Comparison of ENCODE assay signal across 8 cellular contexts in the genomic region with DNA sequence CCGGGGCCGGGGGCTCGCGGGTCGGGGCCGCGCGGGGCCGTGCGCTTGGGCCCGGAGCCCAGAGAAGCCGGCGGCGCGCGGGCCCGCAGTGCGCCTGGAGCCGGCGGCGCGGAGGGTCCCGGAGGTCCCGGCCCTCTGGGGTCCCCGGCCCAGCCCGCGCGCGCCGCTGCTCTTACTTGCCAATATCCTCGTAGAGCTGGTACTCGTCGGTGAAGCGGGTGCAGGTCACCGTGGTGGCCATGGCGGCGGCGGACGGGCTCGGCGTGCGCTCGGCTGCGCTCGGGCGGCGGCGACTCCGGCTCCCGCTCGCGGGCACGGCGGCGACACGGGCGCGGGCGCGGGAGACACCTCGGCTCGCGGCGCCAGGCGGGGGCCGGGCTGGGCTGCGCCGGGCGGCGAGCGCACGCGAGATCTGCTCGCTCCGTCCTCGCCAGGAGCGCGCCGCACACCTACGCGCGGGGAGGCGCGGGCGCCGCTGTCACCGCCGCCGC. TPM values are rescaled to one million over a fixed set of nuclear protein-coding genes. Genes with fewer than 3 reads are reported as not detected.
DNase-seq lines count a peak whose midpoint lies in the region; ATAC-seq and TF ChIP-seq lines count a peak whose summit lies in the region.

A gene (minus strand): TSS at position 414 of the 491 bp plus-strand sequence. CDS start 173 bp downstream, at position 241.

- H4K20me1 ChIP-seq in BLaER1 treated with 17β-estradiol and CSF1 and Interleukin-3, amounts not matched to agents 10 nM and 100 nM: peaks cover 0 to 27% (median 0%) of the 10 kb centered on the region in 11 experiments; a peak in 7 of 22 replicates

- ATAC-seq in naive thymus-derived CD4-positive, alpha-beta T cell: no peak

- peaks cover 20 to 44% (median 35%) of the 10 kb centered on the region in 5 donors for H3K27me3 Mint-ChIP-seq in naive thymus-derived CD4-positive, alpha-beta T cell

- H3K4me1 Mint-ChIP-seq in naive thymus-derived CD4-positive, alpha-beta T cell: peaks cover 4 to 10% (median 6%) of the 10 kb centered on the region in 7 donors

- POLR2A ChIA-PET in naive thymus-derived CD4-positive, alpha-beta T cell (lab: Charles Lee): no interaction called here

- H3K9ac ChIP-seq in BLaER1 treated with 17β-estradiol and CSF1 and Interleukin-3, amounts not matched to agents 10 nM and 100 nM: no peak within 1 kb of the TSS

- peaks cover 0 to 4% (median 0%) of the 10 kb centered on the region in 11 donors for H3K9me3 Mint-ChIP-seq in naive thymus-derived CD4-positive, alpha-beta T cell

- H3K36me3 Mint-ChIP-seq in naive thymus-derived CD4-positive, alpha-beta T cell: peaks cover 0 to 4% (median 0%) of the 10 kb centered on the region in 5 donors

- H3K4me3 ChIP-seq in BLaER1 treated with 17β-estradiol and CSF1 and Interleukin-3, amounts not matched to agents 10 nM and 100 nM: peak within 1 kb of the TSS in 4 of 10 experiments; percentile 12 to 29 (median 24); a peak in 3 of 20 replicates
- H3K4me3 ChIP-seq in naive thymus-derived CD4-positive, alpha-beta T cell (ENCODE audit: low read length): no peak within 1 kb of the TSS
- H3K4me3 ChIP-seq in vagina: no peak within 1 kb of the TSS

- peak within 1 kb of the TSS in 1 of 9 donors; percentile 11 for H3K27ac Mint-ChIP-seq in naive thymus-derived CD4-positive, alpha-beta T cell

- TF ChIP-seq POLR2A in vagina (IDR thresholded peaks at IDR 0.05): no peak

- intact Hi-C loops in naive thymus-derived CD4-positive, alpha-beta T cell (cut with micrococcal nuclease): no loop called here
- intact Hi-C loops in vagina (cut with DNase I): no loop called here

- CTCF ChIA-PET in naive thymus-derived CD4-positive, alpha-beta T cell (lab: Charles Lee): no interaction called here

- H3K27me3 ChIP-seq in BLaER1 treated with 17β-estradiol and CSF1 and Interleukin-3, amounts not matched to agents 10 nM and 100 nM: peaks cover 51 to 74% (median 65%) of the 10 kb centered on the region in 11 experiments
- H3K27me3 ChIP-seq in naive thymus-derived CD4-positive, alpha-beta T cell (ENCODE audit: control insufficient read depth in 2 of 2, insufficient read depth in 2 of 2, low read length in 2 of 2): peaks cover 0 to 4% of the 10 kb centered on the region in 2 donors
- H3K27me3 ChIP-seq in vagina: no peaks in the 10 kb centered on the region

- no peaks in the 10 kb centered on the region for H3K9me3 ChIP-seq in BLaER1 treated with 17β-estradiol and CSF1 and Interleukin-3, amounts not matched to agents 10 nM and 100 nM (replicated peaks in 1 of 11)
- H3K9me3 ChIP-seq in naive thymus-derived CD4-positive, alpha-beta T cell (ENCODE audit: control insufficient read depth in 2 of 3, low read length in 3 of 3): no peaks in the 10 kb centered on the region
- no peaks in the 10 kb centered on the region for H3K9me3 ChIP-seq in vagina

- TF ChIP-seq CTCF in vagina (IDR thresholded peaks at IDR 0.05): no peak

- TF ChIP-seq RAD21 in Ishikawa (IDR thresholded peaks at IDR 0.05; ENCODE audit: low read depth): no peak

- TF ChIP-seq EP300 in Ishikawa (IDR thresholded peaks at IDR 0.05; ENCODE audit: borderline replicate concordance): no peak

- H3K36me3 ChIP-seq in BLaER1 treated with 17β-estradiol and CSF1 and Interleukin-3, amounts not matched to agents 10 nM and 100 nM: no peaks in the 10 kb centered on the region
- H3K36me3 ChIP-seq in naive thymus-derived CD4-positive, alpha-beta T cell (ENCODE audit: control insufficient read depth in 2 of 3, insufficient read depth in 3 of 3, low read length in 3 of 3): no peaks in the 10 kb centered on the region
- H3K36me3 ChIP-seq in vagina: no peaks in the 10 kb centered on the region

- H3K4me3 Mint-ChIP-seq in naive thymus-derived CD4-positive, alpha-beta T cell: peak within 1 kb of the TSS; percentile 60 to 99 (median 80)

- H3K4me2 ChIP-seq in BLaER1 treated with 17β-estradiol and CSF1 and Interleukin-3, amounts not matched to agents 10 nM and 100 nM: peak within 1 kb of the TSS in 9 of 11 experiments; percentile 18 to 51 (median 43); a peak in 16 of 22 replicates

- no peak within 1 kb of the TSS for H3K27ac ChIP-seq in BLaER1 treated with 17β-estradiol and CSF1 and Interleukin-3, amounts not matched to agents 10 nM and 100 nM
- peak within 1 kb of the TSS; percentile 19 for H3K27ac ChIP-seq in cingulate gyrus (ENCODE audit: low read depth, low read length)
- H3K27ac ChIP-seq in naive thymus-derived CD4-positive, alpha-beta T cell (ENCODE audit: low read depth, low read length): no peak within 1 kb of the TSS
- no peak within 1 kb of the TSS for H3K27ac ChIP-seq in vagina

- DNase-seq in naive thymus-derived CD4-positive, alpha-beta T cell: peak in 1 of 9 donors; percentile 41
- DNase-seq in GF-D8 (lab: John Stamatoyannopoulos, UW) (no peak), DMS153 (lab: John Stamatoyannopoulos, UW) (no peak), vagina (ENCODE audit: extremely low spot score in 2 of 2) (no peak), NCI-H226 (no peak)

- peaks cover 0 to 10% (median 8%) of the 10 kb centered on the region in 10 experiments; a peak in 11 of 20 replicates for H3K4me1 ChIP-seq in BLaER1 treated with 17β-estradiol and CSF1 and Interleukin-3, amounts not matched to agents 10 nM and 100 nM
- no peaks in the 10 kb centered on the region for H3K4me1 ChIP-seq in naive thymus-derived CD4-positive, alpha-beta T cell (ENCODE audit: control insufficient read depth in 2 of 2, insufficient read depth in 2 of 2, low read length in 2 of 2)
- peaks cover 5% of the 10 kb centered on the region for H3K4me1 ChIP-seq in vagina

TF ChIP-seq in Ishikawa, 13 proteins besides CTCF, POLR2A, EP300 and RAD21:
- TF ChIP-seq, protein P1, sequence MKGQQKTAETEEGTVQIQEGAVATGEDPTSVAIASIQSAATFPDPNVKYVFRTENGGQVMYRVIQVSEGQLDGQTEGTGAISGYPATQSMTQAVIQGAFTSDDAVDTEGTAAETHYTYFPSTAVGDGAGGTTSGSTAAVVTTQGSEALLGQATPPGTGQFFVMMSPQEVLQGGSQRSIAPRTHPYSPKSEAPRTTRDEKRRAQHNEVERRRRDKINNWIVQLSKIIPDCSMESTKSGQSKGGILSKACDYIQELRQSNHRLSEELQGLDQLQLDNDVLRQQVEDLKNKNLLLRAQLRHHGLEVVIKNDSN (IDR thresholded peaks at IDR 0.05): no peak
- TF ChIP-seq FOXM1 (IDR thresholded peaks at IDR 0.05; ENCODE audit: borderline replicate concordance, low read depth) (no peak), TCF12 (IDR thresholded peaks at IDR 0.05; ENCODE audit: low read depth) (no peak), CEBPB (IDR thresholded peaks at IDR 0.05) (no peak), ZBTB7A (IDR thresholded peaks at IDR 0.05; ENCODE audit: low read depth) (0 out of 2 replicates have a peak, but pooled peaks have one; percentile 30), YY1 (IDR thresholded peaks at IDR 0.05; ENCODE audit: low read depth) (0 out of 2 replicates have a peak, but pooled peaks have one; percentile 21), TAF1 (IDR thresholded peaks at IDR 0.05; ENCODE audit: low read depth) (no peak), TEAD4 (IDR thresholded peaks at IDR 0.05) (no peak), CREB1 (IDR thresholded peaks at IDR 0.05; ENCODE audit: low read depth) (no peak), EGR1 (IDR thresholded peaks at IDR 0.05) (no peak), NFIC (IDR thresholded peaks at IDR 0.05) (no peak)
- TF ChIP-seq, protein P2, sequence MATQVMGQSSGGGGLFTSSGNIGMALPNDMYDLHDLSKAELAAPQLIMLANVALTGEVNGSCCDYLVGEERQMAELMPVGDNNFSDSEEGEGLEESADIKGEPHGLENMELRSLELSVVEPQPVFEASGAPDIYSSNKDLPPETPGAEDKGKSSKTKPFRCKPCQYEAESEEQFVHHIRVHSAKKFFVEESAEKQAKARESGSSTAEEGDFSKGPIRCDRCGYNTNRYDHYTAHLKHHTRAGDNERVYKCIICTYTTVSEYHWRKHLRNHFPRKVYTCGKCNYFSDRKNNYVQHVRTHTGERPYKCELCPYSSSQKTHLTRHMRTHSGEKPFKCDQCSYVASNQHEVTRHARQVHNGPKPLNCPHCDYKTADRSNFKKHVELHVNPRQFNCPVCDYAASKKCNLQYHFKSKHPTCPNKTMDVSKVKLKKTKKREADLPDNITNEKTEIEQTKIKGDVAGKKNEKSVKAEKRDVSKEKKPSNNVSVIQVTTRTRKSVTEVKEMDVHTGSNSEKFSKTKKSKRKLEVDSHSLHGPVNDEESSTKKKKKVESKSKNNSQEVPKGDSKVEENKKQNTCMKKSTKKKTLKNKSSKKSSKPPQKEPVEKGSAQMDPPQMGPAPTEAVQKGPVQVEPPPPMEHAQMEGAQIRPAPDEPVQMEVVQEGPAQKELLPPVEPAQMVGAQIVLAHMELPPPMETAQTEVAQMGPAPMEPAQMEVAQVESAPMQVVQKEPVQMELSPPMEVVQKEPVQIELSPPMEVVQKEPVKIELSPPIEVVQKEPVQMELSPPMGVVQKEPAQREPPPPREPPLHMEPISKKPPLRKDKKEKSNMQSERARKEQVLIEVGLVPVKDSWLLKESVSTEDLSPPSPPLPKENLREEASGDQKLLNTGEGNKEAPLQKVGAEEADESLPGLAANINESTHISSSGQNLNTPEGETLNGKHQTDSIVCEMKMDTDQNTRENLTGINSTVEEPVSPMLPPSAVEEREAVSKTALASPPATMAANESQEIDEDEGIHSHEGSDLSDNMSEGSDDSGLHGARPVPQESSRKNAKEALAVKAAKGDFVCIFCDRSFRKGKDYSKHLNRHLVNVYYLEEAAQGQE (IDR thresholded peaks at IDR 0.05; ENCODE audit: low read depth): no peak
- TF ChIP-seq, protein P3, sequence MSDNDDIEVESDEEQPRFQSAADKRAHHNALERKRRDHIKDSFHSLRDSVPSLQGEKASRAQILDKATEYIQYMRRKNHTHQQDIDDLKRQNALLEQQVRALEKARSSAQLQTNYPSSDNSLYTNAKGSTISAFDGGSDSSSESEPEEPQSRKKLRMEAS (IDR thresholded peaks at IDR 0.05): no peak

RNA-seq across cellular contexts. Expression of the gene that starts here (rescaled TPM):
- total RNA-seq in naive thymus-derived CD4-positive, alpha-beta T cell: under 1 TPM in 2 of 5 experiments, not detected in 3; 0.12 to 0.61 TPM
- not detected for polyA plus RNA-seq in naive thymus-derived CD4-positive, alpha-beta T cell
- total RNA-seq in vagina: 3.2 TPM
